Comparison of ENCODE assay signal across 23 cellular contexts in the genomic region with DNA sequence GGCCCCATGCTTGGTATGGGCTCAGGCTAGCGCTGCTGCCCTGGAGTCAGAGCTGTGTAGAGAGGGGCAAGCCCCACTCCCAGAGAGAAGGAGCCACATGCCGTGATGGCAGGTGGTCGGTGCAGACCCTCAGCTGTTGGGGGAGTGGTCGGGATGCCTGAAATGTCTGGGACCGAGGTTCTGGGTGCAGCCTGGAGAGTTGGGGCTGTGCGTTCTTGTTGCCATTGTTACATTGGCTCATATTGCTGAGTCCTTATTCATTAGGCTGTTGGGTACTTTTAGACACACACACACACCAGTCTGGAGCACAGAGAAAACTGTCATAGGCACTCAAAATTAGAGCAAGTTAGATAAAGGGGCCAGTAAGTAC.
"Had no signal": no experiment of that assay in that cellular context is flagged by ENCODE, and none has a peak within 500 bp of the region (broad histone marks: within the 10 kb centered on the region; RNA-seq: fewer than 3 reads in every experiment).

No MANE protein-coding gene starts in this region.

- H3K36me3 Mint-ChIP-seq: naive thymus-derived CD8-positive, alpha-beta T cell had no signal

- H3K27ac ChIP-seq: epithelial cell of prostate, foreskin keratinocyte, hepatocyte, ovary, right atrium auricular region, sigmoid colon, testis, tibial nerve had no signal

- H3K4me3 Mint-ChIP-seq: dendritic cell treated with granulocyte-macrophage colony-stimulating factor and Interleukin-4, amounts not matched to agents 40 ng/mL and 50 ng/mL, for 4 days; effector memory CD8-positive, alpha-beta T cell; naive thymus-derived CD8-positive, alpha-beta T cell; neural crest cell; stimulated activated naive CD8-positive, alpha-beta T cell treated with anti-CD3 and anti-CD28 coated beads, Interleukin-15, Interleukin-2, amounts not matched to agents 100 ng/mL and 50 ng/mL, for 24 hours had no signal

- H3K79me2 ChIP-seq: hepatocyte had no signal

- H3K36me3 ChIP-seq: ovary, right atrium auricular region, sigmoid colon, tibial nerve had no signal

- ATAC-seq: effector memory CD8-positive, alpha-beta T cell; foreskin keratinocyte; left colon; left ventricle myocardium superior; naive thymus-derived CD8-positive, alpha-beta T cell had no signal

- H3K9me3 Mint-ChIP-seq: dendritic cell treated with granulocyte-macrophage colony-stimulating factor and Interleukin-4, amounts not matched to agents 40 ng/mL and 50 ng/mL, for 4 days; effector memory CD8-positive, alpha-beta T cell; naive thymus-derived CD8-positive, alpha-beta T cell; neural crest cell; stimulated activated naive CD8-positive, alpha-beta T cell treated with anti-CD3 and anti-CD28 coated beads, Interleukin-15, Interleukin-2, amounts not matched to agents 100 ng/mL and 50 ng/mL, for 24 hours had no signal

- H3K9me3 ChIP-seq: ovary, right atrium auricular region, sigmoid colon, testis, tibial nerve had no signal

- H2AFZ ChIP-seq: hepatocyte had no signal

- H3K27me3 ChIP-seq: foreskin keratinocyte, hepatocyte, ovary, right atrium auricular region, sigmoid colon, testis, tibial nerve had no signal

- DNase-seq: cerebellar nuclear complex; effector memory CD8-positive, alpha-beta T cell; foreskin keratinocyte; head of caudate nucleus; kidney; left colon; left ventricle myocardium superior; mesendoderm; naive thymus-derived CD8-positive, alpha-beta T cell; nucleus accumbens; ovary; sigmoid colon; small intestine; stimulated activated CD4-positive, alpha-beta T cell treated with anti-CD3 and anti-CD28 coated beads, Interleukin-2, amount 100 ng/mL, for 48 hours; testis had no signal

- H3K4me1 ChIP-seq: right atrium auricular region, testis, tibial nerve had no signal

- H3K4me2 ChIP-seq: hepatocyte had no signal

- H3K4me1 Mint-ChIP-seq: naive thymus-derived CD8-positive, alpha-beta T cell had no signal

- H3K27ac Mint-ChIP-seq: dendritic cell treated with granulocyte-macrophage colony-stimulating factor and Interleukin-4, amounts not matched to agents 40 ng/mL and 50 ng/mL, for 4 days; effector memory CD8-positive, alpha-beta T cell; stimulated activated naive CD8-positive, alpha-beta T cell treated with anti-CD3 and anti-CD28 coated beads, Interleukin-15, Interleukin-2, amounts not matched to agents 100 ng/mL and 50 ng/mL, for 24 hours had no signal

- H3K4me3 ChIP-seq: hepatocyte, lung, ovary, right atrium auricular region, sigmoid colon, testis, tibial nerve had no signal
